ENCODE assay signal across 11 cellular contexts in genomic region chr1:2539312-2539907, GRCh38. TPM values are rescaled to one million over a fixed set of nuclear protein-coding genes. Genes with fewer than 3 reads are reported as not detected.
DNase-seq lines count a peak whose midpoint lies in the region; ATAC-seq and TF ChIP-seq lines count a peak whose summit lies in the region.
"Had no signal": no experiment of that assay in that cellular context is flagged by ENCODE, and none has a peak within 500 bp of the region (broad histone marks: within the 10 kb centered on the region; RNA-seq: fewer than 3 reads in every experiment).

No MANE protein-coding gene starts in this region.

- no peak for TF ChIP-seq POLR2A in testis (IDR thresholded peaks at IDR 0.05)

- peak; percentile 43 for DNase-seq in stimulated activated CD4-positive, alpha-beta T cell treated with anti-CD3 and anti-CD28 coated beads, Interleukin-1b, Interleukin-23, amount 100 ng/mL, for 48 hours
- no peak for DNase-seq in stimulated activated CD4-positive, alpha-beta T cell treated with anti-CD3 and anti-CD28 coated beads, Interleukin-12 subunit alpha, Interleukin-12 subunit beta, amount 100 ng/mL, for 4 hours
- DNase-seq in fibroblast of pulmonary artery (ENCODE audit: low read depth) (no peak), upper lobe of right lung (no peak), testis (no peak)
- DNase-seq: CD4-positive, CD25-positive, alpha-beta regulatory T cell; SHP77 treated with DMSO at 0.1 percent for 48 hours had no signal

- intact Hi-C loops in upper lobe of right lung (cut with DNase I): no loop called here
- intact Hi-C loops in testis (cut with DNase I; ENCODE audit: low total_unique reads): no loop called here

- H3K4me1 ChIP-seq in upper lobe of right lung (peaks cover 4% of the 10 kb centered on the region), testis (peaks cover 14% of the 10 kb centered on the region)
- H3K4me1 ChIP-seq: parathyroid adenoma had no signal

- WGBS in testis, 2 donors: 86 to 90% methylated on average over 6 to 12 of the region's 12 CpGs

- H3K4me3 ChIP-seq in fibroblast of pulmonary artery (replicated peaks; ENCODE audit: low read depth, low read length): no peak overlapping the region
- no peak overlapping the region for H3K4me3 ChIP-seq in upper lobe of right lung
- H3K4me3 ChIP-seq in testis: no peak overlapping the region

- no peaks in the 10 kb centered on the region for H3K36me3 ChIP-seq in upper lobe of right lung
- no peaks in the 10 kb centered on the region for H3K36me3 ChIP-seq in testis (ENCODE audit: low read depth, missing control alignments)

- TF ChIP-seq CTCF in VCaP (conservative IDR thresholded peaks at IDR 0.05) (peak; percentile 24; the same call in 1 of the 2 replicates), fibroblast of pulmonary artery (IDR thresholded peaks at IDR 0.05; ENCODE audit: low read length, missing control alignments) (peak; percentile 28), upper lobe of right lung (IDR thresholded peaks at IDR 0.05) (peak; percentile 16), testis (IDR thresholded peaks at IDR 0.05) (no peak)

- ATAC-seq in upper lobe of right lung (no peak), HG02970 (IDR thresholded peaks at IDR 0.05; ENCODE audit: low FRiP score, unreplicated experiment) (no peak), HG03457 (IDR thresholded peaks at IDR 0.05; ENCODE audit: unreplicated experiment) (no peak)

- no peak overlapping the region for H3K27ac ChIP-seq in VCaP
- no peak overlapping the region for H3K27ac ChIP-seq in upper lobe of right lung
- no peak overlapping the region for H3K27ac ChIP-seq in testis
- H3K27ac ChIP-seq: parathyroid adenoma had no signal

- H3K27me3 ChIP-seq in upper lobe of right lung (peaks cover 11% of the 10 kb centered on the region), testis (no peaks in the 10 kb centered on the region)

- H3K9me3 ChIP-seq in upper lobe of right lung: no peaks in the 10 kb centered on the region
- H3K9me3 ChIP-seq in testis: no peaks in the 10 kb centered on the region

RNA-seq across cellular contexts. Expression of gene HES5, which starts 9.3 kb away (rescaled TPM):
- total RNA-seq in upper lobe of right lung: 1.5 TPM
- total RNA-seq in testis: 1 to 10 TPM; 2.8 to 4.2 TPM
- polyA plus RNA-seq in testis (ENCODE audit: insufficient read depth, low read depth, low replicate concordance): 1.1 TPM
- total RNA-seq: CD4-positive, CD25-positive, alpha-beta regulatory T cell had no signal
- polyA plus RNA-seq: CD4-positive, CD25-positive, alpha-beta regulatory T cell had no signal

RNA-seq across cellular contexts. Expression of gene PANK4, which starts 13.0 kb away (rescaled TPM):
- 36.4 TPM for total RNA-seq in upper lobe of right lung
- total RNA-seq in testis: 10 to 100 TPM; 65.9 to 84.7 TPM
- 23.2 TPM for polyA plus RNA-seq in testis (ENCODE audit: insufficient read depth, low read depth, low replicate concordance)

RNA-seq across cellular contexts. Expression of gene TNFRSF14, which starts 16.8 kb away (rescaled TPM):
- 133 TPM for total RNA-seq in upper lobe of right lung
- 10 to 100 TPM; 39.0 to 45.1 TPM for total RNA-seq in testis
- polyA plus RNA-seq in testis (ENCODE audit: insufficient read depth, low read depth, low replicate concordance): 26.0 TPM

RNA-seq across cellular contexts. Expression of gene PRXL2B, which starts 47.2 kb away (rescaled TPM):
- total RNA-seq in upper lobe of right lung: 25.9 TPM
- 10 to 100 TPM; 20.9 to 25.1 TPM for total RNA-seq in testis
- 16.5 TPM for polyA plus RNA-seq in testis (ENCODE audit: insufficient read depth, low read depth, low replicate concordance)

Comparison
In these comparisons a context has a peak if more than half of its experiments do, and no peak if none do; other contexts are left out.
1. CTCF ChIP-seq: peak in VCaP (single experiment), fibroblast of pulmonary artery (single experiment) and upper lobe of right lung (single experiment); none in testis (0 of 3).